Comparison of ENCODE assay signal across 12 cellular contexts in the genomic region with DNA sequence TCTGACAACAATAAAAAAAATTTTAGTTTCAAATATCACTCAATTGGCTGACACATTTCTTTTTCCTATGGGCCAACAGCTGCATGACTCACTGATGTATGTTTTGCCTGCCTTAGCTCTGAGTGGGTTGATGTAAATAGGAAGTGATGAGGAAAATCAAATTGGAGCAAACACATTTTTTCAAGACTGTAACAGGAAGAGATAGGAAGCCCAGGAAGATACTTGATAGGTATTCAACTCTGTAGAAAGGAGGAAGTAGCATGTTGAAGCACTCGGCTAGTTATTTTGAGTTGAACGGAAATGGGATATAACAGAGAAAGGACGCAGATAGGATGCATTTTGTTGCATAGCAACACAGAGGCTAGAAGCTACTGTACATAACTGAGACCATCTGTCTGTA.
DNase-seq lines count a peak whose midpoint lies in the region; ATAC-seq and TF ChIP-seq lines count a peak whose summit lies in the region.
"Had no signal": no experiment of that assay in that cellular context is flagged by ENCODE, and none has a peak within 500 bp of the region (broad histone marks: within the 10 kb centered on the region; RNA-seq: fewer than 3 reads in every experiment).

No MANE protein-coding gene starts in this region.

- H3K4me1 ChIP-seq in breast epithelium (no peaks in the 10 kb centered on the region), thoracic aorta (ENCODE audit: control insufficient read depth in 1 of 2, low read depth in 2 of 2) (no peaks in the 10 kb centered on the region), suprapubic skin (no peaks in the 10 kb centered on the region)
- H3K4me1 ChIP-seq: vagina had no signal

- H3K27ac ChIP-seq in breast epithelium: no peak overlapping the region
- H3K27ac ChIP-seq in thoracic aorta: no peak overlapping the region
- no peak overlapping the region for H3K27ac ChIP-seq in caudate nucleus (ENCODE audit: low read depth, low read length)
- no peak overlapping the region for H3K27ac ChIP-seq in suprapubic skin
- H3K27ac ChIP-seq: vagina had no signal

- intact Hi-C loops in MCF 10A (cut with micrococcal nuclease) (no loop called here), breast epithelium (cut with DNase I; ENCODE audit: low total_unique reads) (no loop called here)

- H3K9me3 Mint-ChIP-seq in MCF 10A (ENCODE audit: unreplicated experiment): no peaks in the 10 kb centered on the region
- H3K9me3 Mint-ChIP-seq: activated naive CD8-positive, alpha-beta T cell treated with anti-CD3 and anti-CD28 coated beads, Interleukin-2, amount 10 ng/mL, durations not matched to agents 7 days and 5 days had no signal

- no peak for TF ChIP-seq CTCF in MCF 10A (IDR thresholded peaks at IDR 0.05; ENCODE audit: unreplicated experiment)
- TF ChIP-seq CTCF in breast epithelium (IDR thresholded peaks at IDR 0.05): no peak
- no peak for TF ChIP-seq CTCF in thoracic aorta (IDR thresholded peaks at IDR 0.05)
- TF ChIP-seq CTCF in suprapubic skin (IDR thresholded peaks at IDR 0.05): no peak

- peak; percentile 88 for DNase-seq in MCF 10A (ENCODE audit: unreplicated experiment)
- no peak for DNase-seq in breast epithelium (ENCODE audit: low spot score in 2 of 2)
- peak; percentile 79 for DNase-seq in RKO (ENCODE audit: low spot score)
- DNase-seq in fibroblast of the conjunctiva (ENCODE audit: low read depth): peak; percentile 85
- no peak for DNase-seq in thoracic aorta (ENCODE audit: low spot score)
- no peak for DNase-seq in caudate nucleus (lab: John Stamatoyannopoulos, UW)
- DNase-seq in suprapubic skin (ENCODE audit: low spot score in 2 of 2): no peak
- DNase-seq: activated naive CD8-positive, alpha-beta T cell treated with anti-CD3 and anti-CD28 coated beads, Interleukin-2, amount 10 ng/mL, durations not matched to agents 7 days and 5 days; DMS79; NCI-H526 treated with DMSO at 0.1 percent for 48 hours had no signal

- H3K4me3 ChIP-seq in breast epithelium: no peak overlapping the region
- no peak overlapping the region for H3K4me3 ChIP-seq in thoracic aorta
- H3K4me3 ChIP-seq in suprapubic skin: no peak overlapping the region
- H3K4me3 ChIP-seq: vagina had no signal

- POLR2A ChIA-PET in MCF 10A (lab: Yijun Ruan, JAX): interaction anchor here (1.0 kb wide), 1 partner anchor 65 kb away, joined by 4 read pairs; no protein-coding TSS in a partner anchor

- no TSS peak for BruUV-seq in MCF 10A (replicated peaks; lab: Mats Ljungman, UMichigan)

- 36% methylated on average over 3 of the region's 3 CpGs for WGBS in suprapubic skin

- H3K27me3 ChIP-seq in breast epithelium (no peaks in the 10 kb centered on the region), thoracic aorta (replicated peaks; ENCODE audit: insufficient read depth) (no peaks in the 10 kb centered on the region), suprapubic skin (no peaks in the 10 kb centered on the region)
- H3K27me3 ChIP-seq: vagina had no signal

- TF ChIP-seq POLR2A in breast epithelium (IDR thresholded peaks at IDR 0.05) (no peak), suprapubic skin (IDR thresholded peaks at IDR 0.05) (no peak)

- peaks cover 17% of the 10 kb centered on the region for H3K4me1 Mint-ChIP-seq in MCF 10A (ENCODE audit: insufficient read depth, unreplicated experiment)

- peak; percentile 40 for ATAC-seq in thoracic aorta (ENCODE audit: insufficient number of reproducible peaks, low FRiP score, low read depth)
- no peak for ATAC-seq in GM18873 (IDR thresholded peaks at IDR 0.05; ENCODE audit: low FRiP score, unreplicated experiment)

- no peak for TF ChIP-seq EP300 in suprapubic skin (IDR thresholded peaks at IDR 0.05)

- no peaks in the 10 kb centered on the region for H3K36me3 ChIP-seq in breast epithelium
- no peaks in the 10 kb centered on the region for H3K36me3 ChIP-seq in thoracic aorta
- no peaks in the 10 kb centered on the region for H3K36me3 ChIP-seq in suprapubic skin
- H3K36me3 ChIP-seq: vagina had no signal

- H3K36me3 Mint-ChIP-seq in MCF 10A (ENCODE audit: insufficient read depth, unreplicated experiment): no peaks in the 10 kb centered on the region
- H3K36me3 Mint-ChIP-seq: activated naive CD8-positive, alpha-beta T cell treated with anti-CD3 and anti-CD28 coated beads, Interleukin-2, amount 10 ng/mL, durations not matched to agents 7 days and 5 days had no signal

- CTCF ChIA-PET in MCF 10A (lab: Yijun Ruan, JAX): interaction anchor here (0.6 to 0.8 kb wide), 2 partner anchors 144 to 1268 kb away, joined by 3 to 4 read pairs; no protein-coding TSS in a partner anchor

- H3K9me3 ChIP-seq in breast epithelium: no peaks in the 10 kb centered on the region
- no peaks in the 10 kb centered on the region for H3K9me3 ChIP-seq in thoracic aorta
- no peaks in the 10 kb centered on the region for H3K9me3 ChIP-seq in suprapubic skin
- H3K9me3 ChIP-seq: vagina had no signal

- no peak overlapping the region for H3K4me3 Mint-ChIP-seq in MCF 10A (ENCODE audit: unreplicated experiment)
- H3K4me3 Mint-ChIP-seq: activated naive CD8-positive, alpha-beta T cell treated with anti-CD3 and anti-CD28 coated beads, Interleukin-2, amount 10 ng/mL, durations not matched to agents 7 days and 5 days had no signal

- H3K27me3 Mint-ChIP-seq in MCF 10A (ENCODE audit: insufficient read depth, unreplicated experiment): no peaks in the 10 kb centered on the region

- H3K27ac Mint-ChIP-seq in MCF 10A (ENCODE audit: low read depth, unreplicated experiment): peak overlapping the region; percentile 2
- H3K27ac Mint-ChIP-seq: activated naive CD8-positive, alpha-beta T cell treated with anti-CD3 and anti-CD28 coated beads, Interleukin-2, amount 10 ng/mL, durations not matched to agents 7 days and 5 days had no signal

Comparison
In these comparisons a context has a peak if more than half of its experiments do, and no peak if none do; other contexts are left out.
1. DNase-seq: peak in MCF 10A (single experiment), RKO (single experiment) and fibroblast of the conjunctiva (single experiment); none in breast epithelium (0 of 2), thoracic aorta (single experiment), caudate nucleus (0 of 61) and suprapubic skin (0 of 2).